Comparison of ENCODE assay signal across 14 cellular contexts in genomic region chr16:49788505-49788904, GRCh38.
DNase-seq lines count a peak whose midpoint lies in the region; ATAC-seq and TF ChIP-seq lines count a peak whose summit lies in the region.
"Had no signal": no experiment of that assay in that cellular context is flagged by ENCODE, and none has a peak within 500 bp of the region (broad histone marks: within the 10 kb centered on the region; RNA-seq: fewer than 3 reads in every experiment).

No MANE protein-coding gene starts in this region.

- H3K4me3 Mint-ChIP-seq in T-helper 17 cell, result no peak overlapping the region
- H3K4me3 Mint-ChIP-seq in stimulated activated effector memory CD8-positive, alpha-beta T cell treated with anti-CD3 and anti-CD28 coated beads, Interleukin-12 subunit alpha, Interleukin-12 subunit beta, amount 100 ng/mL, for 72 hours, result no peak overlapping the region
- H3K4me3 Mint-ChIP-seq: activated CD4-positive, alpha-beta T cell treated with anti-CD3 and anti-CD28 coated beads, Interleukin-2, amount 10 ng/mL, durations not matched to agents 7 days and 5 days; activated naive CD8-positive, alpha-beta T cell; central memory CD8-positive, alpha-beta T cell had no signal

- H3K36me3 Mint-ChIP-seq in T-helper 17 cell (ENCODE audit: low read depth), result no peaks in the 10 kb centered on the region
- H3K36me3 Mint-ChIP-seq in stimulated activated effector memory CD8-positive, alpha-beta T cell treated with anti-CD3 and anti-CD28 coated beads, Interleukin-12 subunit alpha, Interleukin-12 subunit beta, amount 100 ng/mL, for 72 hours, result no peaks in the 10 kb centered on the region
- H3K36me3 Mint-ChIP-seq: activated naive CD8-positive, alpha-beta T cell had no signal

- in situ Hi-C loops in GM13976 (cut with MboI; ENCODE audit: low sequenced_read_pairs, unreplicated experiment), result no loop called here

- H3K36me3 ChIP-seq in SK-N-MC (ENCODE audit: insufficient read depth, low read length) (no peaks in the 10 kb centered on the region), muscle layer of duodenum (ENCODE audit: control insufficient read depth in 1 of 2, insufficient read depth in 2 of 2, low read length in 2 of 2) (no peaks in the 10 kb centered on the region), stomach smooth muscle (ENCODE audit: control insufficient read depth in 2 of 2, insufficient read depth in 2 of 2, low read length in 2 of 2) (no peaks in the 10 kb centered on the region)
- H3K36me3 ChIP-seq: SJCRH30 had no signal

- H3K27ac Mint-ChIP-seq in T-helper 17 cell, result no peak overlapping the region
- H3K27ac Mint-ChIP-seq in stimulated activated effector memory CD8-positive, alpha-beta T cell treated with anti-CD3 and anti-CD28 coated beads, Interleukin-12 subunit alpha, Interleukin-12 subunit beta, amount 100 ng/mL, for 72 hours, result no peak overlapping the region
- H3K27ac Mint-ChIP-seq: activated CD4-positive, alpha-beta T cell treated with anti-CD3 and anti-CD28 coated beads, Interleukin-2, amount 10 ng/mL, durations not matched to agents 7 days and 5 days; activated naive CD8-positive, alpha-beta T cell had no signal

- H3K4me1 ChIP-seq in muscle layer of duodenum (ENCODE audit: control insufficient read depth in 1 of 2, insufficient read depth in 2 of 2, low read length in 2 of 2) (peaks cover 0 to 7% of the 10 kb centered on the region in 2 donors), stomach smooth muscle (ENCODE audit: control insufficient read depth, insufficient read depth, low read length) (peaks cover 5% of the 10 kb centered on the region)
- H3K4me1 ChIP-seq: SJCRH30 had no signal

- peaks cover 6% of the 10 kb centered on the region for H3K27me3 Mint-ChIP-seq in T-helper 17 cell
- H3K27me3 Mint-ChIP-seq: activated CD4-positive, alpha-beta T cell treated with anti-CD3 and anti-CD28 coated beads, Interleukin-2, amount 10 ng/mL, durations not matched to agents 7 days and 5 days; activated naive CD8-positive, alpha-beta T cell had no signal

- H3K4me3 ChIP-seq in SK-N-MC (peak overlapping the region; percentile 60), muscle layer of duodenum (ENCODE audit: low read depth in 1 of 2, low read length in 2 of 2) (no peak overlapping the region), stomach smooth muscle (ENCODE audit: low read length in 2 of 2) (no peak overlapping the region)
- H3K4me3 ChIP-seq: SJCRH30 had no signal

- H3K4me1 Mint-ChIP-seq in T-helper 17 cell, result no peaks in the 10 kb centered on the region
- H3K4me1 Mint-ChIP-seq in stimulated activated effector memory CD8-positive, alpha-beta T cell treated with anti-CD3 and anti-CD28 coated beads, Interleukin-12 subunit alpha, Interleukin-12 subunit beta, amount 100 ng/mL, for 72 hours, result no peaks in the 10 kb centered on the region
- H3K4me1 Mint-ChIP-seq: activated CD4-positive, alpha-beta T cell treated with anti-CD3 and anti-CD28 coated beads, Interleukin-2, amount 10 ng/mL, durations not matched to agents 7 days and 5 days; central memory CD8-positive, alpha-beta T cell had no signal

- H3K27me3 ChIP-seq in muscle layer of duodenum (ENCODE audit: low read depth, low read length) (no peaks in the 10 kb centered on the region), stomach smooth muscle (ENCODE audit: control insufficient read depth in 1 of 2, insufficient read depth in 2 of 2, low read length in 2 of 2) (no peaks in the 10 kb centered on the region)
- H3K27me3 ChIP-seq: SJCRH30 had no signal

- ATAC-seq in T-helper 17 cell, result no peak
- no peak for ATAC-seq in stimulated activated effector memory CD8-positive, alpha-beta T cell treated with anti-CD3 and anti-CD28 coated beads, Interleukin-12 subunit alpha, Interleukin-12 subunit beta, amount 100 ng/mL, for 72 hours

- H3K9ac ChIP-seq in SK-N-MC (ENCODE audit: insufficient read length) (peak overlapping the region; percentile 55), stomach smooth muscle (ENCODE audit: low read length in 2 of 2) (no peak overlapping the region)

- no peaks in the 10 kb centered on the region for H3K9me3 Mint-ChIP-seq in stimulated activated effector memory CD8-positive, alpha-beta T cell treated with anti-CD3 and anti-CD28 coated beads, Interleukin-12 subunit alpha, Interleukin-12 subunit beta, amount 100 ng/mL, for 72 hours
- H3K9me3 Mint-ChIP-seq: activated CD4-positive, alpha-beta T cell treated with anti-CD3 and anti-CD28 coated beads, Interleukin-2, amount 10 ng/mL, durations not matched to agents 7 days and 5 days; central memory CD8-positive, alpha-beta T cell had no signal

- H3K9me3 ChIP-seq in SK-N-MC (ENCODE audit: low read depth, low read length), result no peaks in the 10 kb centered on the region
- H3K9me3 ChIP-seq in muscle layer of duodenum (ENCODE audit: control insufficient read depth in 1 of 2, low read length in 2 of 2), result no peaks in the 10 kb centered on the region
- no peaks in the 10 kb centered on the region for H3K9me3 ChIP-seq in stomach smooth muscle (ENCODE audit: control insufficient read depth in 2 of 2, low read length in 2 of 2)
- no peaks in the 10 kb centered on the region for H3K9me3 ChIP-seq in T-helper 17 cell (ENCODE audit: control insufficient read depth, low read length, poor library complexity, severe bottlenecking)
- H3K9me3 ChIP-seq: SJCRH30 had no signal

- DNase-seq in SK-N-MC (ENCODE audit: low read depth, low spot score), result no peak
- peak; percentile 51 for DNase-seq in globus pallidus (ENCODE audit: low spot score)
- no peak for DNase-seq in GM13976 (ENCODE audit: low spot score)
- no peak for DNase-seq in T-helper 17 cell
- no peak for DNase-seq in NCI-H524 treated with DMSO at 0.1 percent for 48 hours (lab: John Stamatoyannopoulos, UW)
- no peak for DNase-seq in stimulated activated effector memory CD8-positive, alpha-beta T cell treated with anti-CD3 and anti-CD28 coated beads, Interleukin-12 subunit alpha, Interleukin-12 subunit beta, amount 100 ng/mL, for 72 hours (ENCODE audit: low spot score in 2 of 2)
- DNase-seq: activated CD4-positive, alpha-beta T cell treated with anti-CD3 and anti-CD28 coated beads, Interleukin-2, amount 10 ng/mL, durations not matched to agents 7 days and 5 days; NCI-H187 treated with DMSO at 0.1 percent for 48 hours; NCI-H524; SJCRH30 had no signal

- peak overlapping the region; percentile 95 for H3K27ac ChIP-seq in SK-N-MC
- peak overlapping the region; percentile 17 for H3K27ac ChIP-seq in muscle layer of duodenum (ENCODE audit: low read length)
- H3K27ac ChIP-seq in stomach smooth muscle (ENCODE audit: low read length), result peak overlapping the region; percentile 37
- H3K27ac ChIP-seq: SJCRH30 had no signal

- TF ChIP-seq CTCF in GM13976 (IDR thresholded peaks at IDR 0.05; ENCODE audit: borderline replicate concordance, control extremely low read depth, extremely low read depth, insufficient read depth, missing control alignments), result no peak

Comparison
In these comparisons a context has a peak if more than half of its experiments do, and no peak if none do; other contexts are left out.
1. H3K27ac ChIP-seq: peak in every context shown above with its lines; median percentile 95 in SK-N-MC; 37 in stomach smooth muscle; 17 in muscle layer of duodenum.